ENCODE assay signal across 22 cellular contexts in the genomic region with DNA sequence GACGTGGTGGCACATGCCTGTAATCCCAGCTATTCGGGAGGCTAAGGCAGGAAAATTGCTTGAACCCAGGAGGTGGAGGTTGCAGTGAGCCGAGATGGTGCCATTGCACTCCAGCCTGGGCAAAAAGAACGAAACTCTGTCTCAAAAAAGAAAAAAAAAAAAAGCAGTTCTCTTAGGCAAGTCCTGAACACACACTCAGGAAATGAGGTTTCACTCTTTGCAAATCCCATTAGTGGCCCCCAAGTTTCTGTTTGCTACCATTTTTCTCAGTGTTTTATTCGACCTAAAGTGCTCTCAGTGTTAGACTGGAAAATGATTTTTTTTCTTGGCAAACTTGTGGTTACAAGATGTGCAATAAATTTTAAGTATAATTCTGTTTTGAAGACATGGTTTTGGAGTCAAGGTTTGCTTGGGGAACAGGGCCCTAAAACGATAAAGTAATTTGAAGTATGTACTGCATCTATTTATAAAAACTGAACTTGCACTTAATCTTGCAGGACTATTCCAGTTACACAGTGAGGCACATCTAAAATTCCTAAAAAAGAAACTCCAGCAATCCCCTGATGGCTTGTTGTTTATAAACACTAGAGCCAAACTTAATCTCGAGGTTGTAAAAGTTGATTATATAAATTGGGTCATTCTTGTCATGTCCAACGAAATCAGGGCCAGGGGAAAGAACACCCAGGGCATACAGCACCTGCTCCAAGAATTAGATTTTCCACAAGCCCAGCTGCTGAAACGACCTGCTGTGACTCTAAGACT. TPM values are rescaled to one million over a fixed set of nuclear protein-coding genes. Genes with fewer than 3 reads are reported as not detected.
A peak's percentile ranks its signal among the peaks of the same experiment; 100 is the strongest.
DNase-seq lines count a peak whose midpoint lies in the region; ATAC-seq and TF ChIP-seq lines count a peak whose summit lies in the region.
"Had no signal": no experiment of that assay in that cellular context is flagged by ENCODE, and none has a peak within 500 bp of the region (broad histone marks: within the 10 kb centered on the region; RNA-seq: fewer than 3 reads in every experiment).

No MANE protein-coding gene starts in this region.

- no TSS peak for BruUV-seq in A673 (replicated peaks; lab: Mats Ljungman, UMichigan)

- POLR2A ChIA-PET in A673 (lab: Charles Lee; ENCODE audit: low non-redundant PET) = no interaction called here

- no peaks in the 10 kb centered on the region for H3F3A ChIP-seq in GM23248 (ENCODE audit: insufficient read depth)

- no peaks in the 10 kb centered on the region for H3K4me1 ChIP-seq in A673 (ENCODE audit: insufficient read depth, low read length, poor library complexity, severe bottlenecking)
- H3K4me1 ChIP-seq in heart right ventricle = peaks cover 0 to 50% (median 18%) of the 10 kb centered on the region in 9 donors
- peaks cover 0 to 25% (median 19%) of the 10 kb centered on the region in 4 donors for H3K4me1 ChIP-seq in sigmoid colon
- no peaks in the 10 kb centered on the region for H3K4me1 ChIP-seq in GM23248 (ENCODE audit: insufficient read depth)
- H3K4me1 ChIP-seq: foreskin keratinocyte had no signal

- H3K36me3 ChIP-seq in A673 (ENCODE audit: insufficient read depth, low read length, poor library complexity, severe bottlenecking) = no peaks in the 10 kb centered on the region
- H3K36me3 ChIP-seq in heart right ventricle = no peaks in the 10 kb centered on the region
- H3K36me3 ChIP-seq in sigmoid colon = no peaks in the 10 kb centered on the region
- H3K36me3 ChIP-seq in GM23248 (ENCODE audit: low read depth) = no peaks in the 10 kb centered on the region

- H3K9ac ChIP-seq in GM23248 = no peak overlapping the region
- H3K9ac ChIP-seq: BLaER1 had no signal

- WGBS in heart right ventricle, 2 donors = 48 to 54% methylated on average over 9 of the region's 9 CpGs
- WGBS in sigmoid colon, 2 donors = 23 to 47% methylated on average over 9 of the region's 9 CpGs
- WGBS in GM23248 (ENCODE audit: low coverage in 1 of 2, low lambda C conversion rate in 2 of 2, missing lambda C conversion rate in 2 of 2), 2 experiments = 58 to 60% methylated on average over 9 of the region's 9 CpGs

- in situ Hi-C loops in GM23248 (cut with MboI) = no loop called here

- TF ChIP-seq POLR2A in sigmoid colon (IDR thresholded peaks at IDR 0.05) = no peak

- TF ChIP-seq CTCF in A673 (conservative IDR thresholded peaks at IDR 0.05; ENCODE audit: low read depth, low read length) (no peak), heart right ventricle (IDR thresholded peaks at IDR 0.05) (no peak), sigmoid colon (IDR thresholded peaks at IDR 0.05) (no peak)

- no peak for TF ChIP-seq EP300 in sigmoid colon (IDR thresholded peaks at IDR 0.05)

- no peak overlapping the region for H3K4me3 ChIP-seq in A673 (ENCODE audit: low read depth, low read length, poor library complexity, severe bottlenecking)
- no peak overlapping the region for H3K4me3 ChIP-seq in heart right ventricle
- H3K4me3 ChIP-seq in sigmoid colon = no peak overlapping the region
- no peak overlapping the region for H3K4me3 ChIP-seq in GM23248
- H3K4me3 ChIP-seq: A549, BLaER1 had no signal

- no peak overlapping the region for H3K4me2 ChIP-seq in GM23248 (ENCODE audit: unreplicated experiment)
- H3K4me2 ChIP-seq: A549, BLaER1 had no signal

- no peaks in the 10 kb centered on the region for H3K27me3 ChIP-seq in A673 (replicated peaks; ENCODE audit: insufficient read depth, low read depth, low read length, poor library complexity)
- H3K27me3 ChIP-seq in heart right ventricle = no peaks in the 10 kb centered on the region
- H3K27me3 ChIP-seq in sigmoid colon = no peaks in the 10 kb centered on the region
- H3K27me3 ChIP-seq in GM23248 (replicated peaks; ENCODE audit: insufficient read depth) = no peaks in the 10 kb centered on the region
- H3K27me3 ChIP-seq: BLaER1, foreskin keratinocyte had no signal

- peak in 7 of 8 donors; percentile 54 to 85 (median 69) for ATAC-seq in heart right ventricle
- ATAC-seq: A549; foreskin keratinocyte; stimulated activated naive CD8-positive, alpha-beta T cell treated with anti-CD3 and anti-CD28 coated beads, Interleukin-15, Interleukin-2, amounts not matched to agents 100 U/mL and 50 U/mL, for 24 hours had no signal

- no peak overlapping the region for H2AFZ ChIP-seq in GM23248

- CTCF ChIA-PET in A673 (lab: Charles Lee) = no interaction called here

- no peaks in the 10 kb centered on the region for H4K20me1 ChIP-seq in GM23248 (ENCODE audit: insufficient read depth)
- H4K20me1 ChIP-seq: BLaER1 had no signal

- H3K27ac ChIP-seq in A673 (ENCODE audit: low read depth, low read length, poor library complexity, severe bottlenecking) (peak overlapping the region; percentile 7), heart right ventricle (peak overlapping the region; percentile 8 to 69 (median 56)), sigmoid colon (peak overlapping the region; percentile 57 to 75 (median 63)), GM23248 (no peak overlapping the region)
- H3K27ac ChIP-seq: A549, BLaER1, foreskin keratinocyte had no signal

- no peaks in the 10 kb centered on the region for H3K79me2 ChIP-seq in GM23248 (ENCODE audit: insufficient read depth)

- intact Hi-C loops in A673 (cut with micrococcal nuclease; ENCODE audit: unreplicated experiment) (no loop called here), heart right ventricle (cut with DNase I) (no loop called here), sigmoid colon (cut with DNase I) (no loop called here)

- DNase-seq in A673 (ENCODE audit: low spot score) (no peak), NOMO-1 treated with dmso at 0.1 percent for 144 hours (lab: John Stamatoyannopoulos, UW; ENCODE audit: unreplicated experiment) (peak; percentile 15), heart right ventricle (no peak), sigmoid colon (no peak), NCI-H1092 (lab: John Stamatoyannopoulos, UW) (no peak), NCI-H187 treated with DMSO at 0.1 percent for 48 hours (lab: John Stamatoyannopoulos, UW) (no peak), GM23248 (no peak), NCI-H1694 (lab: John Stamatoyannopoulos, UW) (no peak)
- DNase-seq: activated CD4-positive, alpha-beta T cell treated with anti-CD3 and anti-CD28 coated beads, Interleukin-2, amount 50 U/mL, for 4 hours; activated CD8-positive, alpha-beta memory T cell treated with anti-CD3 and anti-CD28 coated beads, Interleukin-2, amount 50 U/mL, for 48 hours; foreskin keratinocyte; H9; midbrain; NCI-H2171; NCI-H524 treated with DMSO at 0.1 percent for 48 hours; SHP77; small intestine; stimulated activated CD4-positive, alpha-beta T cell treated with anti-CD3 and anti-CD28 coated beads, Interleukin-4, amount 100 ng/mL, for 1 hour; stimulated activated naive CD8-positive, alpha-beta T cell treated with anti-CD3 and anti-CD28 coated beads, Interleukin-15, Interleukin-2, amounts not matched to agents 100 U/mL and 50 U/mL, for 24 hours; T-helper 1 cell had no signal

- H3K9me2 ChIP-seq in GM23248 (ENCODE audit: insufficient read depth) = no peaks in the 10 kb centered on the region

- H3K9me3 ChIP-seq in A673 (ENCODE audit: low read depth, low read length, poor library complexity, severe bottlenecking) = no peaks in the 10 kb centered on the region
- no peaks in the 10 kb centered on the region for H3K9me3 ChIP-seq in heart right ventricle
- H3K9me3 ChIP-seq in sigmoid colon = no peaks in the 10 kb centered on the region
- no peaks in the 10 kb centered on the region for H3K9me3 ChIP-seq in GM23248 (ENCODE audit: low read depth)
- H3K9me3 ChIP-seq: A549, BLaER1 had no signal

RNA-seq across cellular contexts. Expression of a gene that starts 42.6 kb away (rescaled TPM):
- total RNA-seq in A673 (2021) = 16.4 and 16.9 TPM in 2 replicates
- 100 to 1,000 TPM in 2 of 10 donors, 10 to 100 TPM in 8; 61.7 to 137 (median 74.6) TPM for total RNA-seq in heart right ventricle
- polyA plus RNA-seq in heart right ventricle = 100 to 1,000 TPM in 1 of 2 donors, 10 to 100 TPM in 1; 61.5 to 133 TPM
- total RNA-seq in sigmoid colon = 10 to 100 TPM; 51.0 to 88.1 (median 77.8) TPM
- polyA plus RNA-seq in sigmoid colon = 10 to 100 TPM; 45.5 to 47.9 (median 46.8) TPM
- total RNA-seq in GM23248 (2014; rRNA removed; shearing (Covaris generic)) = 69.8 and 80.3 TPM in 2 replicates
- polyA plus RNA-seq in GM23248 (2016; fragmentation: Nextera tagmentation; extraction: Ambion mirVana) = 82.5 and 83.1 TPM in 2 replicates
